8 cellular contexts compared by ENCODE assay signal in genomic region chr18:31795747-31796146, GRCh38. TPM values are rescaled to one million over a fixed set of nuclear protein-coding genes. Genes with fewer than 3 reads are reported as not detected.
"Had no signal": no experiment of that assay in that cellular context is flagged by ENCODE, and none has a peak within 500 bp of the region (broad histone marks: within the 10 kb centered on the region; RNA-seq: fewer than 3 reads in every experiment).

No MANE protein-coding gene starts in this region.

- H3K4me3 ChIP-seq: GM12878 had no signal

- FAIRE-seq: GM12878, GM12891, GM12892, GM18507, GM19239 had no signal

- ATAC-seq: GM12878 had no signal

- DNase-seq: GDM1, GF-D8 had no signal

RNA-seq across cellular contexts. Expression of gene SLC25A52, which starts 35.1 kb away (rescaled TPM):
- total RNA-seq: G401, GM12878 had no signal
- polyA plus RNA-seq: GM12878 had no signal
